ENCODE assay signal across 12 cellular contexts in genomic region chr16:30366511-30366910, GRCh38. TPM values are rescaled to one million over a fixed set of nuclear protein-coding genes. Genes with fewer than 3 reads are reported as not detected.
DNase-seq lines count a peak whose midpoint lies in the region; ATAC-seq and TF ChIP-seq lines count a peak whose summit lies in the region.
"Had no signal": no experiment of that assay in that cellular context is flagged by ENCODE, and none has a peak within 500 bp of the region (broad histone marks: within the 10 kb centered on the region; RNA-seq: fewer than 3 reads in every experiment).

No MANE protein-coding gene starts in this region.

- H3K36me3 ChIP-seq in CD8-positive, alpha-beta T cell (ENCODE audit: insufficient read depth, low read length): peaks cover 8% of the 10 kb centered on the region
- H3K36me3 ChIP-seq: uterus had no signal

- no peak overlapping the region for H3K27ac ChIP-seq in CD8-positive, alpha-beta T cell (ENCODE audit: low read depth, low read length)
- H3K27ac ChIP-seq: uterus had no signal

- peak overlapping the region; percentile 89 for H3K4me3 Mint-ChIP-seq in CD8-positive, alpha-beta T cell
- H3K4me3 Mint-ChIP-seq in T-cell: peak overlapping the region; percentile 85 to 91 (median 86)
- peak overlapping the region in 1 of 5 donors; percentile 89 for H3K4me3 Mint-ChIP-seq in immature natural killer cell

- TF ChIP-seq CTCF in CD8-positive, alpha-beta T cell (IDR thresholded peaks at IDR 0.05): no peak

- H3K9me3 ChIP-seq in CD8-positive, alpha-beta T cell (ENCODE audit: low read length): no peaks in the 10 kb centered on the region
- H3K9me3 ChIP-seq: mucosa of descending colon, uterus had no signal

- intact Hi-C loops in CD8-positive, alpha-beta T cell (cut with DNase I, micrococcal nuclease): no loop called here

- peaks cover 39% of the 10 kb centered on the region for H3K36me3 Mint-ChIP-seq in CD8-positive, alpha-beta T cell
- H3K36me3 Mint-ChIP-seq in T-cell (peaks cover 30% of the 10 kb centered on the region), immature natural killer cell (peaks cover 4 to 23% (median 12%) of the 10 kb centered on the region in 3 donors)

- no peaks in the 10 kb centered on the region for H3K27me3 Mint-ChIP-seq in CD8-positive, alpha-beta T cell (ENCODE audit: low read depth)
- H3K27me3 Mint-ChIP-seq in T-cell (no peaks in the 10 kb centered on the region), immature natural killer cell (ENCODE audit: low read depth in 3 of 3) (peaks cover 3 to 8% (median 4%) of the 10 kb centered on the region in 3 donors)

- H3K27me3 ChIP-seq in CD8-positive, alpha-beta T cell (ENCODE audit: insufficient read depth, low read length): no peaks in the 10 kb centered on the region
- H3K27me3 ChIP-seq: uterus had no signal

- H3K4me1 ChIP-seq in CD8-positive, alpha-beta T cell (ENCODE audit: insufficient read depth, low read length): peaks cover 37% of the 10 kb centered on the region

- ATAC-seq in CD8-positive, alpha-beta T cell: no peak
- no peak for ATAC-seq in T-cell (replicated peaks in 1 of 4)
- no peak for ATAC-seq in esophagus mucosa
- no peak for ATAC-seq in HG02763 (IDR thresholded peaks at IDR 0.05; ENCODE audit: unreplicated experiment)
- ATAC-seq: mucosa of descending colon, SK-N-SH treated with all-trans-retinoic acid at 6 μM for 48 hours had no signal

- POLR2A ChIA-PET in CD8-positive, alpha-beta T cell (lab: Charles Lee): interaction anchor here (0.7 to 1.5 kb wide), 2 partner anchors 16 to 29 kb away, joined by 3 to 5 read pairs; partner anchors contain the start of genes SEPTIN1 and ZNF48
- POLR2A ChIA-PET in T-cell (lab: Charles Lee): no interaction called here

- H3K4me1 Mint-ChIP-seq in CD8-positive, alpha-beta T cell (ENCODE audit: low read depth): peaks cover 47% of the 10 kb centered on the region
- H3K4me1 Mint-ChIP-seq in T-cell (peaks cover 45 to 50% (median 50%) of the 10 kb centered on the region in 3 donors), immature natural killer cell (peaks cover 42 to 48% of the 10 kb centered on the region in 2 donors)

- H3K27ac Mint-ChIP-seq in CD8-positive, alpha-beta T cell: peak overlapping the region; percentile 66
- peak overlapping the region; percentile 54 to 92 for H3K27ac Mint-ChIP-seq in T-cell
- peak overlapping the region in 4 of 6 donors; percentile 14 to 74 (median 56) for H3K27ac Mint-ChIP-seq in immature natural killer cell

- CTCF ChIA-PET in CD8-positive, alpha-beta T cell (lab: Charles Lee): interaction anchor here (4.2 kb wide), 1 partner anchor 42 kb away, joined by 23 read pairs; no protein-coding TSS in a partner anchor
- CTCF ChIA-PET in T-cell (lab: Charles Lee): no interaction called here

- DNase-seq in CD8-positive, alpha-beta T cell: no peak
- no peak for DNase-seq in T-cell
- no peak for DNase-seq in immature natural killer cell
- DNase-seq in NCI-H774 (lab: John Stamatoyannopoulos, UW): no peak
- DNase-seq: erythroblast, GOT3, mucosa of descending colon, uterus had no signal

- no peaks in the 10 kb centered on the region for H3K9me3 Mint-ChIP-seq in CD8-positive, alpha-beta T cell
- H3K9me3 Mint-ChIP-seq in T-cell (no peaks in the 10 kb centered on the region), immature natural killer cell (no peaks in the 10 kb centered on the region)

- H3K4me3 ChIP-seq in CD8-positive, alpha-beta T cell (ENCODE audit: low read depth, low read length): no peak overlapping the region
- H3K4me3 ChIP-seq: mucosa of descending colon, skin epidermis, uterus had no signal

RNA-seq across cellular contexts. Expression of gene TBC1D10B, which starts 3.8 kb away (rescaled TPM):
- total RNA-seq in CD8-positive, alpha-beta T cell: 10 to 100 TPM; 12.3 to 13.8 TPM
- total RNA-seq in T-cell: 10 to 100 TPM; 24.0 to 60.1 (median 52.5) TPM
- polyA plus RNA-seq in immature natural killer cell: 10 to 100 TPM in 2 of 3 donors, 1 to 10 TPM in 1; 9.5 to 18.5 (median 10.1) TPM
- 25.3 TPM for total RNA-seq in esophagus mucosa

RNA-seq across cellular contexts. Expression of gene MYL11, which starts 8.1 kb away (rescaled TPM):
- 1 to 10 TPM; 3.0 to 3.1 TPM for total RNA-seq in CD8-positive, alpha-beta T cell
- total RNA-seq in T-cell (1 to 10 TPM in 2 of 5 donors, under 1 TPM in 1, not detected in 2; 0.91 to 1.3 (median 1.1) TPM), esophagus mucosa (2.2 TPM)
- polyA plus RNA-seq in immature natural killer cell: 10 to 100 TPM; 10.9 to 22.2 (median 18.7) TPM

RNA-seq across cellular contexts. Expression of gene CD2BP2, which starts 11.4 kb away (rescaled TPM):
- 10 to 100 TPM; 35.4 to 35.9 TPM for total RNA-seq in CD8-positive, alpha-beta T cell
- total RNA-seq in T-cell: 10 to 100 TPM; 38.9 to 80.3 (median 73.3) TPM
- 10 to 100 TPM; 39.9 to 54.3 (median 42.9) TPM for polyA plus RNA-seq in immature natural killer cell
- total RNA-seq in esophagus mucosa: 44.3 TPM

RNA-seq across cellular contexts. Expression of gene SEPTIN1, which starts 15.8 kb away (rescaled TPM):
- total RNA-seq in CD8-positive, alpha-beta T cell: 100 to 1,000 TPM; 147 to 150 TPM
- total RNA-seq in T-cell (100 to 1,000 TPM; 191 to 259 (median 229) TPM), esophagus mucosa (2.4 TPM)
- polyA plus RNA-seq in immature natural killer cell: 100 to 1,000 TPM; 155 to 213 (median 161) TPM

RNA-seq across cellular contexts. Expression of gene ZNF48, which starts 28.7 kb away (rescaled TPM):
- 1 to 10 TPM; 2.3 to 2.4 TPM for total RNA-seq in CD8-positive, alpha-beta T cell
- total RNA-seq in T-cell (10 to 100 TPM in 3 of 5 donors, 1 to 10 TPM in 2; 7.3 to 17.5 (median 16.4) TPM), esophagus mucosa (2.6 TPM)
- polyA plus RNA-seq in immature natural killer cell: 1 to 10 TPM; 4.2 to 9.3 (median 5.7) TPM
